8 cellular contexts compared by ENCODE assay signal in the genomic region with DNA sequence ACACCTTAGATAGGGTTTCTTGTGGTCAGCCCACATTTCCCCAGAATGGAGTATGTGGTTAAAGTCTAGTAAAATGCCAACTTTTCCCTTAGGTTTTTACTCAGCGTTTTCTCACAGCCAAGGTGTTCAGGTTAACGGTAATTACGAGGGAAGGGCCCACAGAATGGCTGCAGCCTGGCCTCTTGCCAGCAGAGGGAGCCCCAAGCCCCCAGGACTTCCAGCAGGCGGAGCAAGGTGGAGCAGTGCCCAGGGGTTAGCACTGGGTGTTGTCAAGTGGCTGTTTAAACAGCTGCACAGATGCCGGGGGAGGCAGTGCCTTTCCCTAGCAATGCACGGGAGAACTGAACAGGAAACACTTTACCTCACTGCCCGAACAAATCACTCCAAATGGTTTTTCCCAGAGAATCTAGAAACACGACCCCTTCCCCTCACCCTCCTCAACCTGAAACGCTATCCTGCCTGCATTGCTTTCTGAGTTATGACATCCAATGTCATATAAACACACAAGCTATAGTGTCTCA. TPM values are rescaled to one million over a fixed set of nuclear protein-coding genes. Genes with fewer than 3 reads are reported as not detected.
DNase-seq lines count a peak whose midpoint lies in the region; ATAC-seq and TF ChIP-seq lines count a peak whose summit lies in the region.

No MANE protein-coding gene starts in this region.

- H3K27me3 ChIP-seq in DND-41 (ENCODE audit: insufficient read depth, low read length, poor library complexity) (no peaks in the 10 kb centered on the region), liver (ENCODE audit: control insufficient read depth in 4 of 4, insufficient read depth in 4 of 4, low read length in 3 of 4) (no peaks in the 10 kb centered on the region)

- H3K79me2 ChIP-seq in DND-41 (ENCODE audit: insufficient read depth, low read length) = peaks cover 2% of the 10 kb centered on the region; the same call in 1 of the 2 replicates

- TF ChIP-seq CTCF in DND-41 (IDR thresholded peaks at IDR 0.05; ENCODE audit: borderline replicate concordance, extremely low read depth, low read length, poor library complexity, severe bottlenecking) (peak; percentile 96), liver (IDR thresholded peaks at IDR 0.05; ENCODE audit: low read depth, low read length, missing input control) (peak; percentile 53)

- TF ChIP-seq RAD21 in liver (IDR thresholded peaks at IDR 0.05) = peak; percentile 70 to 81

- H2AFZ ChIP-seq in DND-41 (ENCODE audit: low read depth, low read length) = no peak overlapping the region

- H3K27ac ChIP-seq in DND-41 (ENCODE audit: low read length) (no peak overlapping the region), liver (ENCODE audit: low read depth in 1 of 2, low read length in 2 of 2) (no peak overlapping the region)

- H3K4me1 ChIP-seq in DND-41 (ENCODE audit: insufficient read depth, low read length) (peaks cover 2% of the 10 kb centered on the region; the same call in 1 of the 2 replicates), liver (ENCODE audit: control insufficient read depth in 4 of 4, insufficient read depth in 4 of 4, low read length in 3 of 4) (no peaks in the 10 kb centered on the region)

- no peak overlapping the region for H3K4me2 ChIP-seq in DND-41 (ENCODE audit: insufficient read depth, low read length)

- no peak overlapping the region for H3K9ac ChIP-seq in DND-41 (ENCODE audit: low read depth, low read length)
- no peak overlapping the region for H3K9ac ChIP-seq in liver (ENCODE audit: low read depth in 1 of 2, low read length in 2 of 2)

- peak; percentile 80 for DNase-seq in DND-41
- peak; percentile 96 for DNase-seq in NCI-H510A treated with DMSO at 0.1 percent for 48 hours (lab: John Stamatoyannopoulos, UW)
- peak; percentile 75 to 84 for DNase-seq in activated CD4-positive, alpha-beta T cell treated with anti-CD3 and anti-CD28 coated beads for 4 hours
- peak; percentile 67 for DNase-seq in cerebellar cortex (ENCODE audit: low spot score)
- peak; percentile 69 to 86 (median 72) for DNase-seq in stimulated activated CD4-positive, alpha-beta T cell treated with anti-CD3 and anti-CD28 coated beads, TNF-alpha, amount 100 ng/mL, for 24 hours (ENCODE audit: low read depth in 3 of 3)

- H3K36me3 ChIP-seq in DND-41 (ENCODE audit: insufficient read depth, low read length) (peaks cover 95% of the 10 kb centered on the region), liver (ENCODE audit: control insufficient read depth in 4 of 4, insufficient read depth in 3 of 4, low read depth in 1 of 4, low read length in 3 of 4) (peaks cover 19 to 84% (median 68%) of the 10 kb centered on the region in 4 donors)

- H4K20me1 ChIP-seq in DND-41 (ENCODE audit: insufficient read depth, low read length) = peaks cover 13% of the 10 kb centered on the region; the same call in 1 of the 2 replicates

- 56% methylated on average over 9 of the region's 9 CpGs for WGBS in liver

- H3K9me3 ChIP-seq in DND-41 (ENCODE audit: insufficient read depth, low read length, severe bottlenecking) (no peaks in the 10 kb centered on the region), liver (ENCODE audit: control insufficient read depth in 4 of 4, low read length in 3 of 4) (no peaks in the 10 kb centered on the region)

- ATAC-seq in DND-41 (ENCODE audit: insufficient read depth, low read depth) (peak; percentile 99), HG03039 (IDR thresholded peaks at IDR 0.05; ENCODE audit: unreplicated experiment) (peak; percentile 50), HG02840 (IDR thresholded peaks at IDR 0.05; ENCODE audit: low FRiP score, unreplicated experiment) (no peak)

- H3K4me3 ChIP-seq in DND-41 (ENCODE audit: low read depth in 1 of 2, low read length in 2 of 2) (no peak overlapping the region), liver (ENCODE audit: low read depth in 1 of 3, low read length in 3 of 3) (no peak overlapping the region)

TF ChIP-seq in liver, 16 proteins besides CTCF, POLR2A, EP300 and RAD21:
- TF ChIP-seq FOXA2 (IDR thresholded peaks at IDR 0.05) (no peak), HNF4A (conservative IDR thresholded peaks at IDR 0.05) (no peak), SP1 (IDR thresholded peaks at IDR 0.05) (no peak), NR2F2 (IDR thresholded peaks at IDR 0.05) (no peak), GABPA (IDR thresholded peaks at IDR 0.05 in 1 of 2, conservative IDR thresholded peaks at IDR 0.05 in 1 of 2) (no peak), HNF4G (IDR thresholded peaks at IDR 0.05) (no peak)
- TF ChIP-seq, protein P1, sequence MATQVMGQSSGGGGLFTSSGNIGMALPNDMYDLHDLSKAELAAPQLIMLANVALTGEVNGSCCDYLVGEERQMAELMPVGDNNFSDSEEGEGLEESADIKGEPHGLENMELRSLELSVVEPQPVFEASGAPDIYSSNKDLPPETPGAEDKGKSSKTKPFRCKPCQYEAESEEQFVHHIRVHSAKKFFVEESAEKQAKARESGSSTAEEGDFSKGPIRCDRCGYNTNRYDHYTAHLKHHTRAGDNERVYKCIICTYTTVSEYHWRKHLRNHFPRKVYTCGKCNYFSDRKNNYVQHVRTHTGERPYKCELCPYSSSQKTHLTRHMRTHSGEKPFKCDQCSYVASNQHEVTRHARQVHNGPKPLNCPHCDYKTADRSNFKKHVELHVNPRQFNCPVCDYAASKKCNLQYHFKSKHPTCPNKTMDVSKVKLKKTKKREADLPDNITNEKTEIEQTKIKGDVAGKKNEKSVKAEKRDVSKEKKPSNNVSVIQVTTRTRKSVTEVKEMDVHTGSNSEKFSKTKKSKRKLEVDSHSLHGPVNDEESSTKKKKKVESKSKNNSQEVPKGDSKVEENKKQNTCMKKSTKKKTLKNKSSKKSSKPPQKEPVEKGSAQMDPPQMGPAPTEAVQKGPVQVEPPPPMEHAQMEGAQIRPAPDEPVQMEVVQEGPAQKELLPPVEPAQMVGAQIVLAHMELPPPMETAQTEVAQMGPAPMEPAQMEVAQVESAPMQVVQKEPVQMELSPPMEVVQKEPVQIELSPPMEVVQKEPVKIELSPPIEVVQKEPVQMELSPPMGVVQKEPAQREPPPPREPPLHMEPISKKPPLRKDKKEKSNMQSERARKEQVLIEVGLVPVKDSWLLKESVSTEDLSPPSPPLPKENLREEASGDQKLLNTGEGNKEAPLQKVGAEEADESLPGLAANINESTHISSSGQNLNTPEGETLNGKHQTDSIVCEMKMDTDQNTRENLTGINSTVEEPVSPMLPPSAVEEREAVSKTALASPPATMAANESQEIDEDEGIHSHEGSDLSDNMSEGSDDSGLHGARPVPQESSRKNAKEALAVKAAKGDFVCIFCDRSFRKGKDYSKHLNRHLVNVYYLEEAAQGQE (IDR thresholded peaks at IDR 0.05) = no peak
- TF ChIP-seq, protein P2, sequence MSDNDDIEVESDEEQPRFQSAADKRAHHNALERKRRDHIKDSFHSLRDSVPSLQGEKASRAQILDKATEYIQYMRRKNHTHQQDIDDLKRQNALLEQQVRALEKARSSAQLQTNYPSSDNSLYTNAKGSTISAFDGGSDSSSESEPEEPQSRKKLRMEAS (IDR thresholded peaks at IDR 0.05) = no peak
- TF ChIP-seq, protein P3, sequence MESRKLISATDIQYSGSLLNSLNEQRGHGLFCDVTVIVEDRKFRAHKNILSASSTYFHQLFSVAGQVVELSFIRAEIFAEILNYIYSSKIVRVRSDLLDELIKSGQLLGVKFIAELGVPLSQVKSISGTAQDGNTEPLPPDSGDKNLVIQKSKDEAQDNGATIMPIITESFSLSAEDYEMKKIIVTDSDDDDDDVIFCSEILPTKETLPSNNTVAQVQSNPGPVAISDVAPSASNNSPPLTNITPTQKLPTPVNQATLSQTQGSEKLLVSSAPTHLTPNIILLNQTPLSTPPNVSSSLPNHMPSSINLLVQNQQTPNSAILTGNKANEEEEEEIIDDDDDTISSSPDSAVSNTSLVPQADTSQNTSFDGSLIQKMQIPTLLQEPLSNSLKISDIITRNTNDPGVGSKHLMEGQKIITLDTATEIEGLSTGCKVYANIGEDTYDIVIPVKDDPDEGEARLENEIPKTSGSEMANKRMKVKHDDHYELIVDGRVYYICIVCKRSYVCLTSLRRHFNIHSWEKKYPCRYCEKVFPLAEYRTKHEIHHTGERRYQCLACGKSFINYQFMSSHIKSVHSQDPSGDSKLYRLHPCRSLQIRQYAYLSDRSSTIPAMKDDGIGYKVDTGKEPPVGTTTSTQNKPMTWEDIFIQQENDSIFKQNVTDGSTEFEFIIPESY (IDR thresholded peaks at IDR 0.05) = no peak

RNA-seq across cellular contexts. Expression of a gene that starts 6.6 kb away (rescaled TPM):
- 10 to 100 TPM; 52.5 to 84.7 TPM for total RNA-seq in liver
- polyA plus RNA-seq in liver = 100 to 1,000 TPM; 112 to 149 TPM

RNA-seq across cellular contexts. Expression of a gene that starts 46.0 kb away (rescaled TPM):
- total RNA-seq in liver = 10 to 100 TPM; 13.1 to 23.1 TPM
- 10 to 100 TPM in 1 of 2 donors, 1 to 10 TPM in 1; 5.3 to 21.9 TPM for polyA plus RNA-seq in liver
